23 cellular contexts compared by ENCODE assay signal in the genomic region with DNA sequence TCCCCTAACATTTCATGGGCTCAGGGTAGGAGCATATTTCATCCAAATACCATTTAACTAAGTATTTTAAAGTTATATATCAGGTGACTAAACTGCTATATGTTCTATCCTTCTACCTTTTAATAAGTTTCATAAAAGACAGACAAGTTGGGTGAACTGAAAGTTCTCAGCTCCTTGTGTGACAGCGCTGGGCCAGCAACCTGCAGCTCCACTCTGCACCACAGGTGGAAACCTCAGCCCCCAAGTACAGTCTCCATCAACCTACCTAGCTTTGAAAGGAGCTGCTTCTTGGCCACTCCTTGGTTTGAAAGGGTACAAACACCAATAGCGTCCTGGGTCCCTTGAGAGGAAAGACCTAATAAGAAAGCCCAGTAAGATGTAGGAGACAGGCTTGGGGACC.
"Had no signal": no experiment of that assay in that cellular context is flagged by ENCODE, and none has a peak within 500 bp of the region (broad histone marks: within the 10 kb centered on the region; RNA-seq: fewer than 3 reads in every experiment).

No MANE protein-coding gene starts in this region.

- H3K9me3 Mint-ChIP-seq: activated naive CD4-positive, alpha-beta T cell treated with anti-CD3 and anti-CD28 coated beads, Interleukin-2, amount 50 U/mL, for 72 hours; central memory CD8-positive, alpha-beta T cell; memory B cell; neural progenitor cell had no signal

- H3K4me1 Mint-ChIP-seq: central memory CD8-positive, alpha-beta T cell; memory B cell; natural killer cell had no signal

- H3K36me3 Mint-ChIP-seq: activated naive CD4-positive, alpha-beta T cell treated with anti-CD3 and anti-CD28 coated beads, Interleukin-2, amount 50 U/mL, for 72 hours; memory B cell; natural killer cell; neural progenitor cell had no signal

- H3K27me3 Mint-ChIP-seq: central memory CD8-positive, alpha-beta T cell had no signal

- H3K27ac Mint-ChIP-seq: activated naive CD4-positive, alpha-beta T cell treated with anti-CD3 and anti-CD28 coated beads, Interleukin-2, amount 50 U/mL, for 72 hours; activated T-cell treated with anti-CD3 and anti-CD28 coated beads, Interleukin-2, amount 50 U/mL, for 72 hours; memory B cell; natural killer cell; neural progenitor cell had no signal

- H3K4me2 ChIP-seq: neural progenitor cell had no signal

- DNase-seq: activated CD4-positive, alpha-beta T cell treated with anti-CD3 and anti-CD28 coated beads for 4 hours; activated CD4-positive, alpha-beta T cell treated with anti-CD3 and anti-CD28 coated beads, Interleukin-2, amount 50 U/mL, for 4 hours; activated naive CD4-positive, alpha-beta T cell; activated T-cell treated with anti-CD3 and anti-CD28 coated beads for 4 hours; activated T-cell treated with anti-CD3 and anti-CD28 coated beads, Interleukin-2, amount 50 U/mL, for 72 hours; dermis blood vessel endothelial cell; effector CD4-positive, alpha-beta T cell; esophagus squamous epithelium; glutamatergic neuron; hippocampal formation; left colon; natural killer cell; sigmoid colon; stimulated activated CD4-positive, alpha-beta T cell treated with anti-CD3 and anti-CD28 coated beads, Interleukin-15, amount 100 ng/mL, for 24 hours; stimulated activated CD4-positive, alpha-beta T cell treated with anti-CD3 and anti-CD28 coated beads, Interleukin-2, amount 100 ng/mL, for 24 hours; stimulated activated naive CD4-positive, alpha-beta T cell; trophoblast cell had no signal

- H3K4me1 ChIP-seq: neural progenitor cell, sigmoid colon, suprapubic skin had no signal

- H3K9me3 ChIP-seq: esophagus squamous epithelium, sigmoid colon, suprapubic skin had no signal

- H3K36me3 ChIP-seq: esophagus squamous epithelium, neural progenitor cell, sigmoid colon, suprapubic skin had no signal

- ATAC-seq: activated naive CD4-positive, alpha-beta T cell treated with anti-CD3 and anti-CD28 coated beads, Interleukin-2, amount 50 U/mL, for 72 hours; activated T-cell treated with anti-CD3 and anti-CD28 coated beads, Interleukin-2, amount 50 U/mL, for 72 hours; left colon; natural killer cell had no signal

- H3K4me3 ChIP-seq: esophagus squamous epithelium, neural progenitor cell, sigmoid colon, suprapubic skin had no signal

- H3K9ac ChIP-seq: neural progenitor cell had no signal

- H3K27ac ChIP-seq: epithelial cell of prostate, neural progenitor cell, sigmoid colon, suprapubic skin had no signal

- H3K4me3 Mint-ChIP-seq: activated T-cell treated with anti-CD3 and anti-CD28 coated beads, Interleukin-2, amount 50 U/mL, for 72 hours; central memory CD8-positive, alpha-beta T cell; memory B cell; natural killer cell; neural progenitor cell had no signal

- H3K27me3 ChIP-seq: esophagus squamous epithelium, neural progenitor cell, sigmoid colon, suprapubic skin had no signal
